Comparison of ENCODE assay signal across 1 cellular context in the genomic region with DNA sequence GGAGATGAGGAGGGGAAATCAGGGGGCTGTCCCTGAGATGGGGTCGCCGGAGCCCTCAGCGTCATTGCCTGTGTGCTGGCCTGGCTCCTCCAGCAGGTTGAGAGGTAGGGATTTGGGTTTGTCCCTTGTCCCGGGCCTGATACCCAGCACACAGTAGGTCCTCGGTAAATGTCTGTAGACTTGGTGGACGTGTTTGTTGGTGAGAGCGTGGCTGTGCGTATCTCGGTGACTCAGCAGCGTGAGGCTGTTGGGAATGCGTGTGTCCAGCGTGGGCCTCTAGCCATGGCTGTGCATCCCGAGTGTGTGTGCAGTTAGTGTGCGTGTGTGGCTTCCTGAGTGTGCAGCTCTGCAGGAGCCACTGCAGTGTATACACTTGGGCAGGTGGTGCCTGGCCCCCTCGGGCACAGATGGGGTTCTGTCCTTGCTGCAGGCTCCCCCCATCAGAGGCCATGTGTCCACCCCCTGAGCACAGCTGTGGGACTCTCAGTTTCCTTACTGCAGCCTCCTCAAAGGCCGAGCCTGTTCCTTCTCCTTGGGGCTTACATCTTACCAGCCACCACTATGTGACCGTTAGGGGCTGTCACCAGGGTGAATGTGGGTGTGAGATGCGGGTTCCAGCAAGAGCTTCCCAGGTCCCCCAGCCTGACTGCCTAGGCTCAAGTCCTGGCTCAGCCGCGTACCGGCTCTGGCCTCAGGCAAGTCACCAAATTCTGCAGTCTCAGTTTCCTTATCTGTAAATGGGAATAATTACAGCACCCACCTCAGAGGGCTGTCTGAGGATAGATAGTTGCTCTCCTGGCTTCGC.
TF ChIP-seq lines count a peak whose summit lies in the region.

No MANE protein-coding gene starts in this region.

TF ChIP-seq in H1, 55 proteins besides CTCF, POLR2A, EP300 and RAD21:
- TF ChIP-seq RFX5 (IDR thresholded peaks at IDR 0.05; ENCODE audit: borderline replicate concordance, low read depth, low read length) (no peak), RXRA (IDR thresholded peaks at IDR 0.05; ENCODE audit: insufficient read depth, low read depth, low read length) (no peak), KDM5A (IDR thresholded peaks at IDR 0.05; ENCODE audit: low read length) (no peak), CEBPB (IDR thresholded peaks at IDR 0.05; ENCODE audit: low read depth, low read length) (no peak), KDM4A (IDR thresholded peaks at IDR 0.05; ENCODE audit: low read depth, low read length, severe bottlenecking) (no peak)
TF ChIP-seq in H1: peak in this region for 0.
